Comparison of ENCODE assay signal across 1 cellular context in genomic region chr17:58991718-58992331, GRCh38.
TF ChIP-seq lines count a peak whose summit lies in the region.

No MANE protein-coding gene starts in this region.

TF ChIP-seq in HepG2, 621 proteins besides CTCF, POLR2A, EP300 and RAD21 (continued from another document):
- TF ChIP-seq PRDM15 (CRISPR knock-in tag; IDR thresholded peaks at IDR 0.05) = peak; percentile 88
- TF ChIP-seq ZNF17 (CRISPR knock-in tag; IDR thresholded peaks at IDR 0.05) = no peak
- peak; percentile 9; the same call in 1 of the 2 replicates for TF ChIP-seq ARID3A (IDR thresholded peaks at IDR 0.05; ENCODE audit: low read depth, low read length)
- no peak for TF ChIP-seq FOXK2 (IDR thresholded peaks at IDR 0.05)
